15 cellular contexts compared by ENCODE assay signal in genomic region chr13:44739539-44739938, GRCh38.
"Had no signal": no experiment of that assay in that cellular context is flagged by ENCODE, and none has a peak within 500 bp of the region (broad histone marks: within the 10 kb centered on the region; RNA-seq: fewer than 3 reads in every experiment).

No MANE protein-coding gene starts in this region.

- H3K4me1 ChIP-seq: gastroesophageal sphincter had no signal

- DNase-seq: activated B cell treated with CpG ODN at 0.5 μM for 24 hours; activated CD4-positive, alpha-beta T cell treated with anti-CD3 and anti-CD28 coated beads for 4 hours; activated CD8-positive, alpha-beta T cell treated with anti-CD3 and anti-CD28 coated beads for 36 hours; activated naive CD4-positive, alpha-beta T cell treated with anti-CD3 and anti-CD28 coated beads for 36 hours; activated T-cell treated with anti-CD3 and anti-CD28 coated beads, Interleukin-2, amount 50 U/mL, for 1 hour; anterior cingulate cortex; caudate nucleus; occipital lobe; posterior cingulate gyrus; stimulated activated CD4-positive, alpha-beta T cell treated with anti-CD3 and anti-CD28 coated beads, Interleukin-12 subunit alpha, Interleukin-12 subunit beta, amount 100 ng/mL, for 4 hours; stimulated activated CD4-positive, alpha-beta T cell treated with anti-CD3 and anti-CD28 coated beads, Interleukin-2, amount 100 ng/mL, for 24 hours; stimulated activated naive CD8-positive, alpha-beta T cell treated with anti-CD3 and anti-CD28 coated beads, Interleukin-15, Interleukin-2, amounts not matched to agents 100 U/mL and 50 U/mL, for 24 hours; upper lobe of left lung had no signal

- H3K27ac ChIP-seq: gastroesophageal sphincter, upper lobe of left lung had no signal

- H3K9me3 ChIP-seq: gastroesophageal sphincter, upper lobe of left lung had no signal

- ATAC-seq: activated CD8-positive, alpha-beta T cell treated with anti-CD3 and anti-CD28 coated beads for 36 hours; gastroesophageal sphincter; natural killer cell treated with Interleukin-12 subunit alpha and Interleukin-12 subunit beta and Interleukin-15 and Interleukin-18, amount 100 ng/mL, for 72 hours; stimulated activated naive CD8-positive, alpha-beta T cell treated with anti-CD3 and anti-CD28 coated beads, Interleukin-15, Interleukin-2, amounts not matched to agents 100 U/mL and 50 U/mL, for 24 hours had no signal

- H3K4me3 ChIP-seq: gastroesophageal sphincter, upper lobe of left lung had no signal

- H3K36me3 ChIP-seq: gastroesophageal sphincter, upper lobe of left lung had no signal

- H3K27me3 ChIP-seq: gastroesophageal sphincter, upper lobe of left lung had no signal
